8 cellular contexts compared by ENCODE assay signal in the genomic region with DNA sequence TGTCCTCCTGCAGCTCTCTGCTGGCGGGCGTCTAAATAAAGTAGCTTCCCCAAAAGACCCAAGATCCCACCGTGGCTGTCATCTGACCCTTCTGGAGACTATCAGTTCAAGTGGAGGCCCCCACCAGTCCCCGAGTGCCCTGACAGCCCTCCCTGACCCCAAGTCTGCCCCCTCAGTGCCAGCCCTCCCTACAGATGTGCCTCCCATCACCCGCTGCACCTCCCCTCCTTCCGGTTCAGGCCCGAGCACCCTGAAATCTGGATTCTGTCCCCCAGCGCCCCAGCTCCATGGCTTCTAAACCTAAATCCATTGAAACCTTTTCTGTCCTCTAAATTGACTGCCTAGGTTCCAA. TPM values are rescaled to one million over a fixed set of nuclear protein-coding genes. Genes with fewer than 3 reads are reported as not detected.
DNase-seq lines count a peak whose midpoint lies in the region; TF ChIP-seq lines count a peak whose summit lies in the region.

No MANE protein-coding gene starts in this region.

- H2BK15ac ChIP-seq in mesendoderm (replicated peaks; ENCODE audit: low read depth): no peak overlapping the region

- H3K9ac ChIP-seq in mesendoderm (ENCODE audit: low read length): peak overlapping the region; percentile 76

- H2BK5ac ChIP-seq in mesendoderm (ENCODE audit: low read length): no peak overlapping the region

- no peak overlapping the region for H3K23ac ChIP-seq in mesendoderm (ENCODE audit: low read length)

- H3K18ac ChIP-seq in mesendoderm (ENCODE audit: low read length): peak overlapping the region; percentile 10

- peak overlapping the region; percentile 85 for H3K56ac ChIP-seq in mesendoderm (ENCODE audit: low read length)

- no peaks in the 10 kb centered on the region for H3K79me1 ChIP-seq in mesendoderm (ENCODE audit: low read length)

- no peak overlapping the region for H2BK120ac ChIP-seq in mesendoderm (ENCODE audit: low read depth, low read length)

- intact Hi-C loops in tibial artery (cut with DNase I; ENCODE audit: low total_unique reads): no loop called here
- intact Hi-C loops in posterior vena cava (cut with DNase I): no loop called here

- no peak overlapping the region for H2AK5ac ChIP-seq in mesendoderm (ENCODE audit: low read length)

- no peak overlapping the region for H3K4ac ChIP-seq in mesendoderm (ENCODE audit: low read depth, low read length)

- peaks cover 2% of the 10 kb centered on the region for H3K36me3 ChIP-seq in mesendoderm (ENCODE audit: control insufficient read depth, insufficient read depth, low read length)
- H3K36me3 ChIP-seq in tibial artery: peaks cover 0 to 32% (median 23%) of the 10 kb centered on the region in 3 donors

- peak overlapping the region; percentile 45 for H3K4me2 ChIP-seq in mesendoderm (ENCODE audit: low read length)

- in situ Hi-C loops in GM13976 (cut with MboI; ENCODE audit: low sequenced_read_pairs, unreplicated experiment): no loop called here

- H3K4me3 ChIP-seq in mesendoderm (ENCODE audit: low read length) (peak overlapping the region; percentile 54), tibial artery (peak overlapping the region; percentile 85 to 87)

- no peak overlapping the region for H4K8ac ChIP-seq in mesendoderm (ENCODE audit: low read depth, low read length)

- DNase-seq in GM13976 (ENCODE audit: low spot score) (peak; percentile 53), mesendoderm (no peak), tibial artery (peak in 1 of 2 donors; percentile 69), posterior vena cava (ENCODE audit: low spot score) (no peak), ureter (ENCODE audit: low spot score) (no peak), OCI-M1 (lab: John Stamatoyannopoulos, UW) (no peak)
- peak; percentile 25 for DNase-seq in central memory CD4-positive, alpha-beta T cell

- no peaks in the 10 kb centered on the region for H3K9me3 ChIP-seq in tibial artery

- WGBS in mesendoderm (ENCODE audit: extremely low coverage, insufficient coverage, low lambda C conversion rate): no CpG with 5 or more reads among the region's 8 CpGs

- no peak overlapping the region for H4K5ac ChIP-seq in mesendoderm (ENCODE audit: low read length)

- no peaks in the 10 kb centered on the region for H3K79me2 ChIP-seq in mesendoderm (ENCODE audit: control insufficient read depth, insufficient read depth, low read length)

- H3K27me3 ChIP-seq in mesendoderm (ENCODE audit: insufficient read depth, low read length, poor library complexity) (no peaks in the 10 kb centered on the region), tibial artery (no peaks in the 10 kb centered on the region)

- H3K4me1 ChIP-seq in mesendoderm (ENCODE audit: control insufficient read depth, low read depth, low read length) (no peaks in the 10 kb centered on the region), tibial artery (peaks cover 0 to 20% (median 8%) of the 10 kb centered on the region in 4 donors)

- no peak overlapping the region for H3K27ac ChIP-seq in mesendoderm (ENCODE audit: low read depth, low read length)
- H3K27ac ChIP-seq in tibial artery: peak overlapping the region; percentile 86 to 87

- TF ChIP-seq CTCF in GM13976 (IDR thresholded peaks at IDR 0.05; ENCODE audit: borderline replicate concordance, control extremely low read depth, extremely low read depth, insufficient read depth, missing control alignments) (no peak), tibial artery (IDR thresholded peaks at IDR 0.05) (no peak)

TF ChIP-seq in PFSK-1, 5 proteins besides CTCF, POLR2A, EP300 and RAD21:
- TF ChIP-seq, protein P1, sequence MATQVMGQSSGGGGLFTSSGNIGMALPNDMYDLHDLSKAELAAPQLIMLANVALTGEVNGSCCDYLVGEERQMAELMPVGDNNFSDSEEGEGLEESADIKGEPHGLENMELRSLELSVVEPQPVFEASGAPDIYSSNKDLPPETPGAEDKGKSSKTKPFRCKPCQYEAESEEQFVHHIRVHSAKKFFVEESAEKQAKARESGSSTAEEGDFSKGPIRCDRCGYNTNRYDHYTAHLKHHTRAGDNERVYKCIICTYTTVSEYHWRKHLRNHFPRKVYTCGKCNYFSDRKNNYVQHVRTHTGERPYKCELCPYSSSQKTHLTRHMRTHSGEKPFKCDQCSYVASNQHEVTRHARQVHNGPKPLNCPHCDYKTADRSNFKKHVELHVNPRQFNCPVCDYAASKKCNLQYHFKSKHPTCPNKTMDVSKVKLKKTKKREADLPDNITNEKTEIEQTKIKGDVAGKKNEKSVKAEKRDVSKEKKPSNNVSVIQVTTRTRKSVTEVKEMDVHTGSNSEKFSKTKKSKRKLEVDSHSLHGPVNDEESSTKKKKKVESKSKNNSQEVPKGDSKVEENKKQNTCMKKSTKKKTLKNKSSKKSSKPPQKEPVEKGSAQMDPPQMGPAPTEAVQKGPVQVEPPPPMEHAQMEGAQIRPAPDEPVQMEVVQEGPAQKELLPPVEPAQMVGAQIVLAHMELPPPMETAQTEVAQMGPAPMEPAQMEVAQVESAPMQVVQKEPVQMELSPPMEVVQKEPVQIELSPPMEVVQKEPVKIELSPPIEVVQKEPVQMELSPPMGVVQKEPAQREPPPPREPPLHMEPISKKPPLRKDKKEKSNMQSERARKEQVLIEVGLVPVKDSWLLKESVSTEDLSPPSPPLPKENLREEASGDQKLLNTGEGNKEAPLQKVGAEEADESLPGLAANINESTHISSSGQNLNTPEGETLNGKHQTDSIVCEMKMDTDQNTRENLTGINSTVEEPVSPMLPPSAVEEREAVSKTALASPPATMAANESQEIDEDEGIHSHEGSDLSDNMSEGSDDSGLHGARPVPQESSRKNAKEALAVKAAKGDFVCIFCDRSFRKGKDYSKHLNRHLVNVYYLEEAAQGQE (IDR thresholded peaks at IDR 0.05; ENCODE audit: insufficient read depth in 1 of 2, low read depth in 2 of 2, low read length in 2 of 2): no peak
- TF ChIP-seq POLR2AphosphoS5 (IDR thresholded peaks at IDR 0.05; ENCODE audit: low read depth, low read length): 0 out of 2 replicates have a peak, but pooled peaks have one; percentile 4
- TF ChIP-seq SIN3A (IDR thresholded peaks at IDR 0.05; ENCODE audit: borderline replicate concordance, insufficient read depth, low read length): no peak
TF ChIP-seq in PFSK-1: peak in this region for 1.

RNA-seq across cellular contexts. Expression of gene IL10RB, which starts 0.6 kb away (rescaled TPM):
- polyA plus RNA-seq in PFSK-1 (2012; ENCODE audit: insufficient read length, low read depth): 26.6 TPM
- polyA plus RNA-seq in mesendoderm (2013, experiment 1 of 2): 2.1 TPM
- polyA plus RNA-seq in mesendoderm (2013, experiment 2 of 2): 2.0 TPM
- total RNA-seq in posterior vena cava (10 to 100 TPM; 19.8 to 22.4 TPM), ureter (32.9 TPM)

RNA-seq across cellular contexts. Expression of gene IFNAR2, which starts 37.0 kb away (rescaled TPM):
- polyA plus RNA-seq in PFSK-1 (2012; ENCODE audit: insufficient read length, low read depth): 10.4 TPM
- polyA plus RNA-seq in mesendoderm (2013, experiment 1 of 2): 7.5 TPM
- 7.3 TPM for polyA plus RNA-seq in mesendoderm (2013, experiment 2 of 2)
- total RNA-seq in posterior vena cava (10 to 100 TPM; 26.7 to 31.3 TPM), ureter (55.2 TPM)

RNA-seq across cellular contexts. Expression of gene IFNAR1, which starts 58.0 kb away (rescaled TPM):
- polyA plus RNA-seq in PFSK-1 (2012; ENCODE audit: insufficient read length, low read depth): 33.2 TPM
- polyA plus RNA-seq in mesendoderm (2013, experiment 1 of 2): 7.9 TPM
- polyA plus RNA-seq in mesendoderm (2013, experiment 2 of 2): 9.4 TPM
- 10 to 100 TPM; 38.5 to 46.2 TPM for total RNA-seq in posterior vena cava
- total RNA-seq in ureter: 48.7 TPM

Comparison
In these comparisons a context has a peak if more than half of its experiments do, and no peak if none do; other contexts are left out.
1. DNase-seq: peak in GM13976 (single experiment) and central memory CD4-positive, alpha-beta T cell (single experiment); none in mesendoderm (single experiment), posterior vena cava (single experiment), ureter (single experiment) and OCI-M1 (single experiment).